In genomic region chr11:118012083-118012669, GRCh38 we compare ENCODE assay signal across 8 cellular contexts. TPM values are rescaled to one million over a fixed set of nuclear protein-coding genes. Genes with fewer than 3 reads are reported as not detected.
A peak's percentile ranks its signal among the peaks of the same experiment; 100 is the strongest.
DNase-seq lines count a peak whose midpoint lies in the region; ATAC-seq and TF ChIP-seq lines count a peak whose summit lies in the region.

No MANE protein-coding gene starts in this region.

- no peak for TF ChIP-seq RAD21 in IMR-90 (IDR thresholded peaks at IDR 0.05; ENCODE audit: low read length)

- no peak overlapping the region for H3K9ac ChIP-seq in IMR-90 (ENCODE audit: low read depth, low read length)

- WGBS in IMR-90 (ENCODE audit: extremely low coverage in 2 of 2, insufficient read length in 1 of 2), 2 experiments = no CpG with 5 or more reads among the region's 7 CpGs
- WGBS in lower leg skin, 2 donors = 38 to 45% methylated on average over 7 of the region's 7 CpGs

- H3K36me3 Mint-ChIP-seq in CD14-positive monocyte = peaks cover 0 to 4% of the 10 kb centered on the region in 2 donors
- H3K36me3 Mint-ChIP-seq in activated T-helper 1 cell treated with anti-CD3 and anti-CD28 coated beads, Interleukin-12 subunit alpha, Interleukin-12 subunit beta, Interleukin-2, Interleukin-4 antibody, amounts not matched to agents 30 ng/mL and 10 ng/mL and 1 ng/mL, durations not matched to agents 14 hours and 24 hours and 36 hours (ENCODE audit: low read depth) = peaks cover 13% of the 10 kb centered on the region

- no peak overlapping the region for H3K56ac ChIP-seq in IMR-90 (ENCODE audit: extremely low read depth, insufficient read depth, low read length)

- peaks cover 0 to 5% (median 2%) of the 10 kb centered on the region in 7 donors for H3K9me3 Mint-ChIP-seq in CD14-positive monocyte
- H3K9me3 Mint-ChIP-seq in activated T-helper 1 cell treated with anti-CD3 and anti-CD28 coated beads, Interleukin-12 subunit alpha, Interleukin-12 subunit beta, Interleukin-2, Interleukin-4 antibody, amounts not matched to agents 30 ng/mL and 10 ng/mL and 1 ng/mL, durations not matched to agents 14 hours and 24 hours and 36 hours = peaks cover 18% of the 10 kb centered on the region

- no peaks in the 10 kb centered on the region for H3K4me1 ChIP-seq in IMR-90 (ENCODE audit: control insufficient read depth, insufficient read depth, low read length)

- H3K18ac ChIP-seq in IMR-90 (ENCODE audit: low read depth, low read length) = no peak overlapping the region

- ATAC-seq in IMR-90 (ENCODE audit: low read depth) = no peak
- ATAC-seq in HG02884 (IDR thresholded peaks at IDR 0.05; ENCODE audit: unreplicated experiment) = no peak
- no peak for ATAC-seq in HG03571 (IDR thresholded peaks at IDR 0.05; ENCODE audit: unreplicated experiment)

- H3K27ac Mint-ChIP-seq in CD14-positive monocyte = peak overlapping the region; percentile 95 to 99 (median 98)
- peak overlapping the region; percentile 27 for H3K27ac Mint-ChIP-seq in activated T-helper 1 cell treated with anti-CD3 and anti-CD28 coated beads, Interleukin-12 subunit alpha, Interleukin-12 subunit beta, Interleukin-2, Interleukin-4 antibody, amounts not matched to agents 30 ng/mL and 10 ng/mL and 1 ng/mL, durations not matched to agents 14 hours and 24 hours and 36 hours

- H2BK20ac ChIP-seq in IMR-90 (ENCODE audit: low read depth, low read length) = no peak overlapping the region

- TF ChIP-seq CTCF in CD14-positive monocyte (IDR thresholded peaks at IDR 0.05) (no peak), IMR-90 (conservative IDR thresholded peaks at IDR 0.05; ENCODE audit: low read depth, low read length) (no peak), lower leg skin (IDR thresholded peaks at IDR 0.05) (no peak)

- no peaks in the 10 kb centered on the region for H3K9me1 ChIP-seq in IMR-90 (ENCODE audit: insufficient read depth, low read length)

- no peak overlapping the region for H2BK5ac ChIP-seq in IMR-90 (ENCODE audit: low read depth, low read length, poor library complexity, severe bottlenecking)

- H3K36me3 ChIP-seq in IMR-90 (ENCODE audit: control insufficient read depth, insufficient read depth, low read length) = no peaks in the 10 kb centered on the region

- POLR2A ChIA-PET in IMR-90 (lab: Charles Lee; ENCODE audit: unreplicated experiment) = no interaction called here

- intact Hi-C loops in CD14-positive monocyte (cut with micrococcal nuclease) (loop anchor here in 1 of 2 donors (5.0 to 10.0 kb wide), 3 partner anchors 40 to 73 kb away; partner anchors contain the start of gene SMIM35), IMR-90 (cut with micrococcal nuclease) (no loop called here), lower leg skin (cut with DNase I; ENCODE audit: low total_unique reads) (no loop called here)
- intact Hi-C loops in activated T-helper 1 cell treated with anti-CD3 and anti-CD28 coated beads, Interleukin-12 subunit alpha, Interleukin-12 subunit beta, Interleukin-2, Interleukin-4 antibody, amounts not matched to agents 30 ng/mL and 10 ng/mL and 1 ng/mL, durations not matched to agents 14 hours and 24 hours and 36 hours (cut with micrococcal nuclease) = loop anchor here (1.0 kb wide), 1 partner anchor 9 kb away; no protein-coding TSS in a partner anchor

- H3K23ac ChIP-seq in IMR-90 (ENCODE audit: low read depth, low read length) = no peak overlapping the region

- H2BK15ac ChIP-seq in IMR-90 (ENCODE audit: low read depth, low read length) = no peak overlapping the region

- no peaks in the 10 kb centered on the region for H3K9me3 ChIP-seq in IMR-90 (ENCODE audit: control insufficient read depth, insufficient read depth, low read length)

- peak overlapping the region; percentile 34 to 64 for H3K4me3 Mint-ChIP-seq in CD14-positive monocyte
- no peak overlapping the region for H3K4me3 Mint-ChIP-seq in activated T-helper 1 cell treated with anti-CD3 and anti-CD28 coated beads, Interleukin-12 subunit alpha, Interleukin-12 subunit beta, Interleukin-2, Interleukin-4 antibody, amounts not matched to agents 30 ng/mL and 10 ng/mL and 1 ng/mL, durations not matched to agents 14 hours and 24 hours and 36 hours

- H4K8ac ChIP-seq in IMR-90 (ENCODE audit: low read depth in 2 of 2, low read length in 2 of 2) = no peak overlapping the region

- no peak overlapping the region for H3K27ac ChIP-seq in IMR-90 (ENCODE audit: insufficient read depth, low read length)
- peak overlapping the region; percentile 65 for H3K27ac ChIP-seq in layer of hippocampus (ENCODE audit: low read depth, low read length)

- H3K14ac ChIP-seq in IMR-90 (replicated peaks; ENCODE audit: low read depth, low read length) = no peak overlapping the region

- CTCF ChIA-PET in IMR-90 (lab: Yijun Ruan, JAX) = no interaction called here

- TF ChIP-seq POLR2A in IMR-90 (IDR thresholded peaks at IDR 0.05; ENCODE audit: low read depth, low read length) = no peak
- TF ChIP-seq POLR2A in lower leg skin (IDR thresholded peaks at IDR 0.05) = no peak

- H3K4me1 Mint-ChIP-seq in CD14-positive monocyte = peaks cover 95% of the 10 kb centered on the region
- H3K4me1 Mint-ChIP-seq in activated T-helper 1 cell treated with anti-CD3 and anti-CD28 coated beads, Interleukin-12 subunit alpha, Interleukin-12 subunit beta, Interleukin-2, Interleukin-4 antibody, amounts not matched to agents 30 ng/mL and 10 ng/mL and 1 ng/mL, durations not matched to agents 14 hours and 24 hours and 36 hours (ENCODE audit: low read depth) = peaks cover 79% of the 10 kb centered on the region

- H4K20me1 ChIP-seq in IMR-90 (ENCODE audit: insufficient read depth, low read length) = no peaks in the 10 kb centered on the region

- H2AK5ac ChIP-seq in IMR-90 (ENCODE audit: low read depth, low read length) = no peak overlapping the region

- H3K4me2 ChIP-seq in IMR-90 (ENCODE audit: low read depth, low read length) = no peak overlapping the region

- H3K4me3 ChIP-seq in IMR-90 (ENCODE audit: insufficient read depth, low read depth, low read length) (no peak overlapping the region), lower leg skin (ENCODE audit: low read depth, poor library complexity, severe bottlenecking) (no peak overlapping the region)

- H4K91ac ChIP-seq in IMR-90 (ENCODE audit: insufficient read depth, low read depth, low read length) = no peak overlapping the region

- BruUV-seq in IMR-90 (replicated peaks; lab: Mats Ljungman, UMichigan) = no TSS peak

- peak; percentile 88 for DNase-seq in CD14-positive monocyte (ENCODE audit: low spot score)
- DNase-seq in IMR-90 = peak; percentile 1
- DNase-seq in activated T-helper 1 cell treated with anti-CD3 and anti-CD28 coated beads, Interleukin-12 subunit alpha, Interleukin-12 subunit beta, Interleukin-2, Interleukin-4 antibody, amounts not matched to agents 30 ng/mL and 10 ng/mL and 1 ng/mL, durations not matched to agents 14 hours and 24 hours and 36 hours (ENCODE audit: low spot score) = no peak
- no peak for DNase-seq in lower leg skin (ENCODE audit: low spot score in 2 of 2)
- DNase-seq in NCI-H345 treated with DMSO at 0.1 percent for 48 hours (lab: John Stamatoyannopoulos, UW; ENCODE audit: unreplicated experiment) = no peak

- H2AFZ ChIP-seq in IMR-90 (replicated peaks; ENCODE audit: low read length, poor library complexity) = no peak overlapping the region

- no peak overlapping the region for H3K4ac ChIP-seq in IMR-90 (ENCODE audit: low read depth, low read length)

- dilution Hi-C loops in IMR-90 (cut with HindIII; ENCODE audit: low sequenced_read_pairs, unreplicated experiment) = no loop called here

- no peaks in the 10 kb centered on the region for H3K79me1 ChIP-seq in IMR-90 (ENCODE audit: low read depth in 1 of 2, low read length in 2 of 2)

- H2BK120ac ChIP-seq in IMR-90 (ENCODE audit: low read depth, low read length) = no peak overlapping the region

- no peaks in the 10 kb centered on the region for H3K27me3 Mint-ChIP-seq in CD14-positive monocyte (ENCODE audit: low read depth in 3 of 3)
- H3K27me3 Mint-ChIP-seq in activated T-helper 1 cell treated with anti-CD3 and anti-CD28 coated beads, Interleukin-12 subunit alpha, Interleukin-12 subunit beta, Interleukin-2, Interleukin-4 antibody, amounts not matched to agents 30 ng/mL and 10 ng/mL and 1 ng/mL, durations not matched to agents 14 hours and 24 hours and 36 hours (ENCODE audit: insufficient read depth) = no peaks in the 10 kb centered on the region

- in situ Hi-C loops in IMR-90 (cut with MboI; ENCODE audit: low sequenced_read_pairs) = no loop called here

- H4K5ac ChIP-seq in IMR-90 (ENCODE audit: low read depth, low read length) = no peak overlapping the region

- H3K27me3 ChIP-seq in IMR-90 (ENCODE audit: control insufficient read depth, insufficient read depth, low read length) (no peaks in the 10 kb centered on the region), layer of hippocampus (ENCODE audit: control insufficient read depth, insufficient read depth, low read length) (no peaks in the 10 kb centered on the region)

- H2AK9ac ChIP-seq in IMR-90 (replicated peaks; ENCODE audit: low read depth, low read length, poor library complexity) = no peak overlapping the region

TF ChIP-seq in IMR-90, 13 proteins besides CTCF, POLR2A, EP300 and RAD21 (continues in another document):
- no peak for TF ChIP-seq MAFK (IDR thresholded peaks at IDR 0.05; ENCODE audit: low read depth, low read length)
- TF ChIP-seq SMC3 (IDR thresholded peaks at IDR 0.05; ENCODE audit: low read depth, low read length) = no peak
- TF ChIP-seq RCOR1 (IDR thresholded peaks at IDR 0.05; ENCODE audit: insufficient replicate concordance, low read length) = no peak
- TF ChIP-seq MAZ (IDR thresholded peaks at IDR 0.05; ENCODE audit: borderline replicate concordance, low read depth, low read length) = no peak
- no peak for TF ChIP-seq CEBPB (IDR thresholded peaks at IDR 0.05; ENCODE audit: low read depth, low read length)
- TF ChIP-seq BHLHE40 (IDR thresholded peaks at IDR 0.05; ENCODE audit: low read depth, low read length) = no peak
- no peak for TF ChIP-seq MXI1 (IDR thresholded peaks at IDR 0.05; ENCODE audit: borderline replicate concordance, low read depth, low read length)
- no peak for TF ChIP-seq RFX5 (IDR thresholded peaks at IDR 0.05; ENCODE audit: low read depth, low read length)
- no peak for TF ChIP-seq FOS (IDR thresholded peaks at IDR 0.05; ENCODE audit: low read depth, low read length)

RNA-seq across cellular contexts. Expression of gene IL10RA, which starts 26.0 kb away (rescaled TPM):
- polyA plus RNA-seq in CD14-positive monocyte = 100 to 1,000 TPM; 152 to 226 TPM
- total RNA-seq in IMR-90 (2012; rRNA removed) = not detected in 2 replicates
- polyA plus RNA-seq in IMR-90 (2012; rRNA removed) = 0.12 TPM in 1 of 2 replicates, not detected in the other
- not detected in 2 replicates for polyA plus RNA-seq in IMR-90 (2012; cell fraction: cytosol; rRNA removed)
- not detected in 2 replicates for polyA plus RNA-seq in IMR-90 (2012; cell fraction: nucleus; rRNA removed; ENCODE audit: low replicate concordance)
- total RNA-seq in activated T-helper 1 cell treated with anti-CD3 and anti-CD28 coated beads, Interleukin-12 subunit alpha, Interleukin-12 subunit beta, Interleukin-2, Interleukin-4 antibody, amounts not matched to agents 30 ng/mL and 10 ng/mL and 1 ng/mL, durations not matched to agents 14 hours and 24 hours and 36 hours = 87.8 and 88.3 TPM in 2 replicates
- total RNA-seq in lower leg skin = 10 to 100 TPM in 2 of 4 donors, 1 to 10 TPM in 2; 5.7 to 14.9 (median 8.1) TPM

Comparison
In these comparisons a context has a peak if more than half of its experiments do, and no peak if none do; other contexts are left out.
1. DNase-seq: peak in CD14-positive monocyte (single experiment) and IMR-90 (single experiment); none in activated T-helper 1 cell treated with anti-CD3 and anti-CD28 coated beads, Interleukin-12 subunit alpha, Interleukin-12 subunit beta, Interleukin-2, Interleukin-4 antibody, amounts not matched to agents 30 ng/mL and 10 ng/mL and 1 ng/mL, durations not matched to agents 14 hours and 24 hours and 36 hours (single experiment), lower leg skin (0 of 2) and NCI-H345 treated with DMSO at 0.1 percent for 48 hours (single experiment).